In genomic region chr9:119044801-119045200, GRCh38 we compare ENCODE assay signal across 25 cellular contexts.
DNase-seq lines count a peak whose midpoint lies in the region; ATAC-seq and TF ChIP-seq lines count a peak whose summit lies in the region.
"Had no signal": no experiment of that assay in that cellular context is flagged by ENCODE, and none has a peak within 500 bp of the region (broad histone marks: within the 10 kb centered on the region; RNA-seq: fewer than 3 reads in every experiment).

No MANE protein-coding gene starts in this region.

- no peaks in the 10 kb centered on the region for H3K4me1 ChIP-seq in RWPE2 (ENCODE audit: insufficient read depth, poor library complexity, severe bottlenecking)
- no peaks in the 10 kb centered on the region for H3K4me1 ChIP-seq in gastroesophageal sphincter
- no peaks in the 10 kb centered on the region for H3K4me1 ChIP-seq in PC-9 (replicated peaks; ENCODE audit: insufficient read depth)
- H3K4me1 ChIP-seq: ascending aorta, esophagus muscularis mucosa, thyroid gland had no signal

- no peaks in the 10 kb centered on the region for H3K9me3 ChIP-seq in RWPE2 (ENCODE audit: severe bottlenecking)
- no peaks in the 10 kb centered on the region for H3K9me3 ChIP-seq in gastroesophageal sphincter
- no peaks in the 10 kb centered on the region for H3K9me3 ChIP-seq in PC-9 (ENCODE audit: insufficient read depth, low read depth)
- H3K9me3 ChIP-seq: ascending aorta, esophagus muscularis mucosa, mucosa of descending colon, thyroid gland had no signal

- H3K79me2 ChIP-seq in PC-9 (ENCODE audit: low read depth) = no peaks in the 10 kb centered on the region

- no peak overlapping the region for H3K4me2 ChIP-seq in PC-9

- DNase-seq in GM04504 (ENCODE audit: low read depth) = peak; percentile 25
- no peak for DNase-seq in RWPE2 (ENCODE audit: low spot score)
- DNase-seq in renal cortical epithelial cell (ENCODE audit: low read depth) = peak; percentile 75
- no peak for DNase-seq in PC-9
- no peak for DNase-seq in brain microvascular endothelial cell
- no peak for DNase-seq in coronary artery (ENCODE audit: low spot score)
- DNase-seq: activated CD4-positive, alpha-beta T cell treated with anti-CD3 and anti-CD28 coated beads for 48 hours; activated naive CD4-positive, alpha-beta T cell treated with anti-CD3 and anti-CD28 coated beads for 36 hours; activated T-cell treated with anti-CD3 and anti-CD28 coated beads, Interleukin-2, amount 50 U/mL, for 72 hours; CD4-positive, alpha-beta T cell; effector memory CD4-positive, alpha-beta T cell; glutamatergic neuron; Karpas-422; mucosa of descending colon; NCI-H1092; NCI-H2029; NCI-H345; stimulated activated CD4-positive, alpha-beta T cell treated with anti-CD3 and anti-CD28 coated beads, Interleukin-4, amount 100 ng/mL, for 1 hour; stimulated activated naive CD4-positive, alpha-beta T cell treated with Interleukin-2 at 50 U/mL for 16 hours; thyroid gland had no signal

- H3F3A ChIP-seq in PC-9 (ENCODE audit: insufficient read depth, low read depth) = no peaks in the 10 kb centered on the region

- H3K4me3 ChIP-seq in RWPE2 (ENCODE audit: severe bottlenecking) = no peak overlapping the region
- H3K4me3 ChIP-seq in gastroesophageal sphincter = no peak overlapping the region
- no peak overlapping the region for H3K4me3 ChIP-seq in PC-9
- H3K4me3 ChIP-seq in brain microvascular endothelial cell (ENCODE audit: low read depth, low read length) = no peak overlapping the region
- H3K4me3 ChIP-seq in coronary artery = no peak overlapping the region
- H3K4me3 ChIP-seq: ascending aorta, esophagus muscularis mucosa, mucosa of descending colon, thyroid gland had no signal

- H2AFZ ChIP-seq in PC-9 = no peak overlapping the region

- H4K20me1 ChIP-seq in PC-9 (ENCODE audit: insufficient read depth) = no peaks in the 10 kb centered on the region

- CTCF ChIA-PET in PC-9 (lab: Charles Lee) = no interaction called here

- TF ChIP-seq POLR2A in gastroesophageal sphincter (IDR thresholded peaks at IDR 0.05) = no peak

- POLR2A ChIA-PET in PC-9 (lab: Charles Lee; ENCODE audit: unreplicated experiment) = no interaction called here

- no TSS peak for BruUV-seq in PC-9 (replicated peaks; lab: Mats Ljungman, UMichigan)

- no peak for TF ChIP-seq EP300 in gastroesophageal sphincter (IDR thresholded peaks at IDR 0.05)

- WGBS in gastroesophageal sphincter (ENCODE audit: low coverage in 1 of 2), 2 donors = 17 to 50% methylated on average over 1 of the region's 1 CpG

- peak; percentile 63 for ATAC-seq in RWPE2 (ENCODE audit: low read depth)
- ATAC-seq in gastroesophageal sphincter = peak; percentile 72
- ATAC-seq in GM21360 (IDR thresholded peaks at IDR 0.05; ENCODE audit: unreplicated experiment) = no peak
- ATAC-seq: activated T-cell treated with anti-CD3 and anti-CD28 coated beads, Interleukin-2, amount 50 U/mL, for 72 hours; left lobe of liver; mucosa of descending colon had no signal

- intact Hi-C loops in PC-9 (cut with micrococcal nuclease; ENCODE audit: unreplicated experiment) = no loop called here

- H3K36me3 ChIP-seq in RWPE2 (ENCODE audit: low read depth) (no peaks in the 10 kb centered on the region), gastroesophageal sphincter (no peaks in the 10 kb centered on the region), PC-9 (ENCODE audit: low read depth) (no peaks in the 10 kb centered on the region), brain microvascular endothelial cell (replicated peaks) (no peaks in the 10 kb centered on the region)
- H3K36me3 ChIP-seq: ascending aorta, esophagus muscularis mucosa, thyroid gland had no signal

- H3K27ac ChIP-seq in RWPE2 (ENCODE audit: poor library complexity, severe bottlenecking) (no peak overlapping the region), gastroesophageal sphincter (peak overlapping the region in 1 of 4 donors; percentile 41), PC-9 (no peak overlapping the region), brain microvascular endothelial cell (no peak overlapping the region), coronary artery (peak overlapping the region in 1 of 2 donors; percentile 54)
- H3K27ac ChIP-seq: ascending aorta, esophagus muscularis mucosa, thyroid gland had no signal

- in situ Hi-C loops in brain microvascular endothelial cell (cut with HindIII; ENCODE audit: low pct_ligation_motif_present, low sequenced_read_pairs) = no loop called here

- TF ChIP-seq CTCF in RWPE2 (IDR thresholded peaks at IDR 0.05; ENCODE audit: poor library complexity, severe bottlenecking) = no peak
- no peak for TF ChIP-seq CTCF in gastroesophageal sphincter (IDR thresholded peaks at IDR 0.05)
- no peak for TF ChIP-seq CTCF in PC-9 (conservative IDR thresholded peaks at IDR 0.05)
- no peak for TF ChIP-seq CTCF in brain microvascular endothelial cell (IDR thresholded peaks at IDR 0.05; ENCODE audit: low read depth, low read length, missing control alignments)
- no peak for TF ChIP-seq CTCF in coronary artery (IDR thresholded peaks at IDR 0.05)

- no peaks in the 10 kb centered on the region for H3K9me2 ChIP-seq in PC-9 (ENCODE audit: insufficient read depth)

- H3K27me3 ChIP-seq in RWPE2 (ENCODE audit: insufficient read depth, poor library complexity, severe bottlenecking) = no peaks in the 10 kb centered on the region
- no peaks in the 10 kb centered on the region for H3K27me3 ChIP-seq in gastroesophageal sphincter
- H3K27me3 ChIP-seq in PC-9 (ENCODE audit: insufficient read depth, low read depth) = no peaks in the 10 kb centered on the region
- no peaks in the 10 kb centered on the region for H3K27me3 ChIP-seq in brain microvascular endothelial cell (replicated peaks)
- H3K27me3 ChIP-seq: ascending aorta, esophagus muscularis mucosa, thyroid gland had no signal

Comparison
In these comparisons a context has a peak if more than half of its experiments do, and no peak if none do; other contexts are left out.
1. DNase-seq: peak in GM04504 (single experiment) and renal cortical epithelial cell (single experiment); none in RWPE2 (single experiment), PC-9 (0 of 2), brain microvascular endothelial cell (single experiment) and coronary artery (single experiment).